22 cellular contexts compared by ENCODE assay signal in genomic region chr11:59271811-59272327, GRCh38. TPM values are rescaled to one million over a fixed set of nuclear protein-coding genes. Genes with fewer than 3 reads are reported as not detected.
DNase-seq lines count a peak whose midpoint lies in the region; ATAC-seq, FAIRE-seq and TF ChIP-seq lines count a peak whose summit lies in the region.
"Had no signal": no experiment of that assay in that cellular context is flagged by ENCODE, and none has a peak within 500 bp of the region (broad histone marks: within the 10 kb centered on the region; RNA-seq: fewer than 3 reads in every experiment).

No MANE protein-coding gene starts in this region.

- ATAC-seq in CD4-positive, CD25-positive, alpha-beta regulatory T cell (ENCODE audit: low read depth in 2 of 2): no peak
- ATAC-seq in stimulated activated effector memory CD8-positive, alpha-beta T cell treated with anti-CD3 and anti-CD28 coated beads, Interleukin-12 subunit alpha, Interleukin-12 subunit beta, amount 100 ng/mL, for 72 hours: no peak
- ATAC-seq: activated CD8-positive, alpha-beta T cell treated with anti-CD3 and anti-CD28 coated beads for 36 hours; SK-N-SH treated with all-trans-retinoic acid at 6 μM for 48 hours had no signal

- H3K4me3 Mint-ChIP-seq in CD4-positive, CD25-positive, alpha-beta regulatory T cell: no peak overlapping the region
- no peak overlapping the region for H3K4me3 Mint-ChIP-seq in dendritic cell treated with granulocyte-macrophage colony-stimulating factor and Interleukin-4, amounts not matched to agents 40 ng/mL and 50 ng/mL, for 4 days
- H3K4me3 Mint-ChIP-seq in stimulated activated effector memory CD8-positive, alpha-beta T cell treated with anti-CD3 and anti-CD28 coated beads, Interleukin-12 subunit alpha, Interleukin-12 subunit beta, amount 100 ng/mL, for 72 hours: no peak overlapping the region
- H3K4me3 Mint-ChIP-seq: activated CD8-positive, alpha-beta T cell treated with anti-CD3 and anti-CD28 coated beads for 36 hours; nephron progenitor cell had no signal

- WGBS in small intestine, 3 donors: 62 to 81% (median 65%) methylated on average over 4 of the region's 4 CpGs

- no peaks in the 10 kb centered on the region for H3K27me3 ChIP-seq in CD4-positive, CD25-positive, alpha-beta regulatory T cell (ENCODE audit: control insufficient read depth, insufficient read depth, low read length)
- H3K27me3 ChIP-seq in HL-60 (ENCODE audit: insufficient read depth, poor library complexity, severe bottlenecking): no peaks in the 10 kb centered on the region
- H3K27me3 ChIP-seq in small intestine (ENCODE audit: control insufficient read depth in 2 of 2, insufficient read depth in 2 of 2, low read length in 2 of 2): no peaks in the 10 kb centered on the region
- H3K27me3 ChIP-seq: cardiac muscle cell, sigmoid colon, testis had no signal

- peaks cover 19% of the 10 kb centered on the region for H3K4me1 ChIP-seq in CD4-positive, CD25-positive, alpha-beta regulatory T cell (ENCODE audit: control insufficient read depth, insufficient read depth, low read length, poor library complexity, severe bottlenecking)
- H3K4me1 ChIP-seq in small intestine (ENCODE audit: control insufficient read depth in 2 of 2, insufficient read depth in 1 of 2, low read depth in 1 of 2, low read length in 1 of 2): peaks cover 0 to 9% of the 10 kb centered on the region in 2 donors
- H3K4me1 ChIP-seq: sigmoid colon, testis had no signal

- H3K9me3 ChIP-seq in CD4-positive, CD25-positive, alpha-beta regulatory T cell (ENCODE audit: control insufficient read depth in 2 of 2, low read length in 2 of 2): no peaks in the 10 kb centered on the region
- H3K9me3 ChIP-seq in small intestine (ENCODE audit: control insufficient read depth, low read depth): no peaks in the 10 kb centered on the region
- H3K9me3 ChIP-seq: sigmoid colon, testis had no signal

- no peak for TF ChIP-seq CTCF in HL-60 (IDR thresholded peaks at IDR 0.05; ENCODE audit: insufficient read depth, low read length)

- peaks cover 4% of the 10 kb centered on the region for H3K27me3 Mint-ChIP-seq in CD4-positive, CD25-positive, alpha-beta regulatory T cell
- peaks cover 1% of the 10 kb centered on the region for H3K27me3 Mint-ChIP-seq in dendritic cell treated with granulocyte-macrophage colony-stimulating factor and Interleukin-4, amounts not matched to agents 40 ng/mL and 50 ng/mL, for 4 days
- H3K27me3 Mint-ChIP-seq: activated CD8-positive, alpha-beta T cell treated with anti-CD3 and anti-CD28 coated beads for 36 hours had no signal

- no peak overlapping the region for H3K4me3 ChIP-seq in CD4-positive, CD25-positive, alpha-beta regulatory T cell (ENCODE audit: low read depth, low read length)
- H3K4me3 ChIP-seq in HL-60 (replicated peaks; ENCODE audit: insufficient read depth, low read length): no peak overlapping the region
- no peak overlapping the region for H3K4me3 ChIP-seq in small intestine (ENCODE audit: low read depth in 1 of 2, low read length in 2 of 2)
- H3K4me3 ChIP-seq: cardiac muscle cell, sigmoid colon, testis had no signal

- DNase-seq in CD4-positive, CD25-positive, alpha-beta regulatory T cell: no peak
- DNase-seq in HL-60 (ENCODE audit: low read depth in 1 of 2, low spot score in 1 of 2): no peak
- peak; percentile 29 for DNase-seq in small intestine
- DNase-seq in stimulated activated effector memory CD8-positive, alpha-beta T cell treated with anti-CD3 and anti-CD28 coated beads, Interleukin-12 subunit alpha, Interleukin-12 subunit beta, amount 100 ng/mL, for 72 hours (ENCODE audit: low spot score in 2 of 2): no peak
- DNase-seq in NCI-H2107 treated with DMSO at 0.1 percent for 48 hours (lab: John Stamatoyannopoulos, UW; ENCODE audit: unreplicated experiment): no peak
- no peak for DNase-seq in HK-2 (ENCODE audit: unreplicated experiment)
- DNase-seq: activated CD4-positive, CD25-positive, alpha-beta regulatory T cell; activated CD8-positive, alpha-beta T cell treated with anti-CD3 and anti-CD28 coated beads for 36 hours; activated gamma-delta T cell; activated T-cell treated with anti-CD3 and anti-CD28 coated beads for 4 hours; cortex of kidney; GOT3; NCI-H1417; NCI-H526; nephron progenitor cell; sigmoid colon; T-helper 9 cell; testis had no signal

- H3K4me1 Mint-ChIP-seq in CD4-positive, CD25-positive, alpha-beta regulatory T cell: peaks cover 7 to 50% (median 19%) of the 10 kb centered on the region in 4 donors
- peaks cover 79% of the 10 kb centered on the region for H3K4me1 Mint-ChIP-seq in dendritic cell treated with granulocyte-macrophage colony-stimulating factor and Interleukin-4, amounts not matched to agents 40 ng/mL and 50 ng/mL, for 4 days (ENCODE audit: low read depth)
- H3K4me1 Mint-ChIP-seq in stimulated activated effector memory CD8-positive, alpha-beta T cell treated with anti-CD3 and anti-CD28 coated beads, Interleukin-12 subunit alpha, Interleukin-12 subunit beta, amount 100 ng/mL, for 72 hours: peaks cover 11% of the 10 kb centered on the region

- no peaks in the 10 kb centered on the region for H3K36me3 ChIP-seq in CD4-positive, CD25-positive, alpha-beta regulatory T cell (ENCODE audit: control insufficient read depth, insufficient read depth, low read length)
- no peaks in the 10 kb centered on the region for H3K36me3 ChIP-seq in small intestine (ENCODE audit: control insufficient read depth in 2 of 2, insufficient read depth in 2 of 2, low read length in 2 of 2)
- H3K36me3 ChIP-seq: cardiac muscle cell, sigmoid colon had no signal

- H3K9me3 Mint-ChIP-seq in CD4-positive, CD25-positive, alpha-beta regulatory T cell: no peaks in the 10 kb centered on the region
- H3K9me3 Mint-ChIP-seq in dendritic cell treated with granulocyte-macrophage colony-stimulating factor and Interleukin-4, amounts not matched to agents 40 ng/mL and 50 ng/mL, for 4 days: no peaks in the 10 kb centered on the region
- no peaks in the 10 kb centered on the region for H3K9me3 Mint-ChIP-seq in stimulated activated effector memory CD8-positive, alpha-beta T cell treated with anti-CD3 and anti-CD28 coated beads, Interleukin-12 subunit alpha, Interleukin-12 subunit beta, amount 100 ng/mL, for 72 hours
- H3K9me3 Mint-ChIP-seq: activated CD8-positive, alpha-beta T cell treated with anti-CD3 and anti-CD28 coated beads for 36 hours had no signal

- peak overlapping the region in 2 of 3 donors; percentile 80 to 82 for H3K27ac Mint-ChIP-seq in CD4-positive, CD25-positive, alpha-beta regulatory T cell
- H3K27ac Mint-ChIP-seq in dendritic cell treated with granulocyte-macrophage colony-stimulating factor and Interleukin-4, amounts not matched to agents 40 ng/mL and 50 ng/mL, for 4 days: peak overlapping the region; percentile 61
- no peak overlapping the region for H3K27ac Mint-ChIP-seq in stimulated activated effector memory CD8-positive, alpha-beta T cell treated with anti-CD3 and anti-CD28 coated beads, Interleukin-12 subunit alpha, Interleukin-12 subunit beta, amount 100 ng/mL, for 72 hours
- H3K27ac Mint-ChIP-seq: activated CD8-positive, alpha-beta T cell treated with anti-CD3 and anti-CD28 coated beads for 36 hours; nephron progenitor cell had no signal

- H3K27ac ChIP-seq in CD4-positive, CD25-positive, alpha-beta regulatory T cell (ENCODE audit: insufficient read depth, low read length, poor library complexity, severe bottlenecking): no peak overlapping the region
- H3K27ac ChIP-seq in HL-60 (replicated peaks): peak overlapping the region; percentile 65
- peak overlapping the region in 1 of 2 donors; percentile 8 for H3K27ac ChIP-seq in small intestine (ENCODE audit: low read depth in 1 of 2, low read length in 1 of 2)
- H3K27ac ChIP-seq: cardiac muscle cell, sigmoid colon, testis had no signal

- FAIRE-seq in small intestine (lab: Jason Lieb, UNC): no peak

- H3K36me3 Mint-ChIP-seq in CD4-positive, CD25-positive, alpha-beta regulatory T cell: no peaks in the 10 kb centered on the region
- H3K36me3 Mint-ChIP-seq in dendritic cell treated with granulocyte-macrophage colony-stimulating factor and Interleukin-4, amounts not matched to agents 40 ng/mL and 50 ng/mL, for 4 days (ENCODE audit: low read depth): no peaks in the 10 kb centered on the region
- no peaks in the 10 kb centered on the region for H3K36me3 Mint-ChIP-seq in stimulated activated effector memory CD8-positive, alpha-beta T cell treated with anti-CD3 and anti-CD28 coated beads, Interleukin-12 subunit alpha, Interleukin-12 subunit beta, amount 100 ng/mL, for 72 hours

- intact Hi-C loops in dendritic cell treated with granulocyte-macrophage colony-stimulating factor and Interleukin-4, amounts not matched to agents 40 ng/mL and 50 ng/mL, for 4 days (cut with micrococcal nuclease): loop anchor here (5.0 kb wide), 1 partner anchor 55 kb away; no protein-coding TSS in a partner anchor

RNA-seq across cellular contexts. Expression of gene MPEG1, which starts 59.1 kb away (rescaled TPM):
- total RNA-seq in CD4-positive, CD25-positive, alpha-beta regulatory T cell: 0.07 TPM
- 1 to 10 TPM in 1 of 4 donors, under 1 TPM in 2, not detected in 1; 0.17 to 1.8 (median 0.35) TPM for polyA plus RNA-seq in CD4-positive, CD25-positive, alpha-beta regulatory T cell
- 1 to 10 TPM; 1.8 to 8.8 (median 6.5) TPM for polyA plus RNA-seq in small intestine
- total RNA-seq: activated CD8-positive, alpha-beta T cell treated with anti-CD3 and anti-CD28 coated beads for 36 hours; cardiac muscle cell; Daoy had no signal
- polyA plus RNA-seq: cardiac muscle cell had no signal
